ENCODE assay signal across 24 cellular contexts in genomic region chr7:22066484-22066883, GRCh38.
A peak's percentile ranks its signal among the peaks of the same experiment; 100 is the strongest.
DNase-seq lines count a peak whose midpoint lies in the region; ATAC-seq and TF ChIP-seq lines count a peak whose summit lies in the region.
"Had no signal": no experiment of that assay in that cellular context is flagged by ENCODE, and none has a peak within 500 bp of the region (broad histone marks: within the 10 kb centered on the region; RNA-seq: fewer than 3 reads in every experiment).

No MANE protein-coding gene starts in this region.

- no peaks in the 10 kb centered on the region for H3K27me3 ChIP-seq in HUES6 (ENCODE audit: control insufficient read depth, insufficient read depth, low read length)
- H3K27me3 ChIP-seq in suprapubic skin, result peaks cover 12% of the 10 kb centered on the region
- H3K27me3 ChIP-seq: Peyer's patch, right lobe of liver, tibial nerve had no signal

- H3K4me1 ChIP-seq in HUES6 (ENCODE audit: control insufficient read depth, insufficient read depth, low read length), result peaks cover 18% of the 10 kb centered on the region
- no peaks in the 10 kb centered on the region for H3K4me1 ChIP-seq in suprapubic skin
- H3K4me1 ChIP-seq: BE2C, Caco-2, foreskin keratinocyte, Peyer's patch, right lobe of liver, tibial nerve had no signal

- in situ Hi-C loops in SK-MEL-5 (cut with HindIII; ENCODE audit: low pct_unique_long_range_greater_than_20kb, low sequenced_read_pairs), result no loop called here
- in situ Hi-C loops in KBM-7 (cut with MboI; ENCODE audit: low pct_unique_long_range_greater_than_20kb, low sequenced_read_pairs), result no loop called here

- no peak for TF ChIP-seq CTCF in C4-2B (conservative IDR thresholded peaks at IDR 0.05)
- TF ChIP-seq CTCF in suprapubic skin (IDR thresholded peaks at IDR 0.05), result no peak

- H3K36me3 ChIP-seq in HUES6 (ENCODE audit: control insufficient read depth, insufficient read depth, low read length), result no peaks in the 10 kb centered on the region
- H3K36me3 ChIP-seq in suprapubic skin, result no peaks in the 10 kb centered on the region
- H3K36me3 ChIP-seq: BE2C, Peyer's patch, right lobe of liver, tibial nerve had no signal

- no peak for TF ChIP-seq POLR2A in suprapubic skin (IDR thresholded peaks at IDR 0.05)

- H3K27ac ChIP-seq in C4-2B (peak overlapping the region; percentile 44; the same call in 1 of the 2 replicates), HUES6 (ENCODE audit: low read depth, low read length) (no peak overlapping the region), suprapubic skin (no peak overlapping the region)
- H3K27ac ChIP-seq: foreskin keratinocyte, KMS-11, Peyer's patch, right lobe of liver, SK-N-MC, tibial nerve, VCaP had no signal

- DNase-seq in NCI-H2107 (lab: John Stamatoyannopoulos, UW), result peak; percentile 76
- peak; percentile 73 for DNase-seq in SK-MEL-5 (ENCODE audit: low read depth, low spot score)
- DNase-seq in suprapubic skin (ENCODE audit: low spot score in 2 of 2), result no peak
- DNase-seq in KBM-7, result no peak
- DNase-seq in NK-92 treated with Interleukin-12 subunit alpha and Interleukin-12 subunit beta, amount 100 ng/mL, for 24 hours (lab: John Stamatoyannopoulos, UW), result no peak
- DNase-seq: activated CD4-positive, alpha-beta T cell treated with anti-CD3 and anti-CD28 coated beads, Interleukin-2, amount 50 U/mL, for 1 hour; BE2C; Caco-2; erythroblast; foreskin keratinocyte; GOT3; left ventricle myocardium superior; NCI-H2171 treated with DMSO at 0.1 percent for 48 hours; Peyer's patch; posterior cingulate gyrus; right lobe of liver; stimulated activated naive CD8-positive, alpha-beta T cell treated with anti-CD3 and anti-CD28 coated beads, Interleukin-15, amount 100 ng/mL, for 72 hours had no signal

- ATAC-seq in HG02798 (IDR thresholded peaks at IDR 0.05; ENCODE audit: poor library complexity, unreplicated experiment), result no peak
- ATAC-seq: foreskin keratinocyte; left ventricle myocardium superior; right lobe of liver; stimulated activated naive CD8-positive, alpha-beta T cell treated with anti-CD3 and anti-CD28 coated beads, Interleukin-15, amount 100 ng/mL, for 72 hours had no signal

- no peak for TF ChIP-seq EP300 in suprapubic skin (IDR thresholded peaks at IDR 0.05)

- no peaks in the 10 kb centered on the region for H3K9me3 ChIP-seq in HUES6 (ENCODE audit: control insufficient read depth, insufficient read depth, low read depth, low read length)
- H3K9me3 ChIP-seq in suprapubic skin, result no peaks in the 10 kb centered on the region
- H3K9me3 ChIP-seq: BE2C, Caco-2, Peyer's patch, right lobe of liver, tibial nerve had no signal

- 89% methylated on average over 7 of the region's 7 CpGs for WGBS in suprapubic skin

- H3K4me3 ChIP-seq in HUES6 (ENCODE audit: low read depth, low read length), result no peak overlapping the region
- H3K4me3 ChIP-seq in suprapubic skin, result no peak overlapping the region
- H3K4me3 ChIP-seq: Peyer's patch, right lobe of liver, SK-N-MC, tibial nerve had no signal

- peak overlapping the region; percentile 8 for H3K9ac ChIP-seq in HUES6 (ENCODE audit: low read length)
- H3K9ac ChIP-seq: KMS-11 had no signal

Comparison
In these comparisons a context has a peak if more than half of its experiments do, and no peak if none do; other contexts are left out.
1. DNase-seq: peak in NCI-H2107 (single experiment) and SK-MEL-5 (single experiment); none in suprapubic skin (0 of 2), KBM-7 (single experiment) and NK-92 treated with Interleukin-12 subunit alpha and Interleukin-12 subunit beta, amount 100 ng/mL, for 24 hours (single experiment).